In the genomic region with DNA sequence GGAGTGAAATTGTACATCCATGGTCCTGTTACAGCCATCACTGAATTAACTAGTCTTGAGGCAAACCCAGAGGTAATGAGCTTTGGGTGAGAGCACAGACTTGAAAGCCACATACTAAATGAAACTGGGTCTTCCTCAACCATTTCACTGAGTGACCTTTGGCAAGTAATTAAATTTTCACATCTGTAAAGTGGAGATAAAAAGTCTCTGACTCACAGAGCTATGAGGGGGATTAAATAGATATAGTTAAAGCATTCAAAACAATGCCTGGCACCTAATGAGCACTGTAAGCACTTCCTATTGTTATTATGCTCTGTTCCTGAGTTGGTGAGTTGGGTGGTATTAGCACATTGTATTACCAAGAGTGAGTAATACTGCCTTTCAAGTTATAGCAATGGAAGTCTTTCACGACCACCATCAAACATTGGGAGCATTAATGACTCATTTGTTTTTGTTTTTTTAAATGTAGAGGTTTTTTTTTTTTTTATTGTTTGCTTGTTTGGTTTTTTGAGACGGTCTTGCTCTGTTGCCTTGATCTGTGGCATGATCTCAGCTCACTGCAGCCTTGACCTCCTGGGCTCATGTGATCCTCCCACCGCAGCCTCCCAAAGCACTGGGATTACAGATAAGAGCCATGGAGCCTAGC, we compare ENCODE assay signal across 2 cellular contexts.
A peak's percentile ranks its signal among the peaks of the same experiment; 100 is the strongest.
TF ChIP-seq lines count a peak whose summit lies in the region.

No MANE protein-coding gene starts in this region.

TF ChIP-seq in K562, 482 proteins besides CTCF, POLR2A, EP300 and RAD21 (continued from another document and continues in another):
- TF ChIP-seq, protein P1, sequence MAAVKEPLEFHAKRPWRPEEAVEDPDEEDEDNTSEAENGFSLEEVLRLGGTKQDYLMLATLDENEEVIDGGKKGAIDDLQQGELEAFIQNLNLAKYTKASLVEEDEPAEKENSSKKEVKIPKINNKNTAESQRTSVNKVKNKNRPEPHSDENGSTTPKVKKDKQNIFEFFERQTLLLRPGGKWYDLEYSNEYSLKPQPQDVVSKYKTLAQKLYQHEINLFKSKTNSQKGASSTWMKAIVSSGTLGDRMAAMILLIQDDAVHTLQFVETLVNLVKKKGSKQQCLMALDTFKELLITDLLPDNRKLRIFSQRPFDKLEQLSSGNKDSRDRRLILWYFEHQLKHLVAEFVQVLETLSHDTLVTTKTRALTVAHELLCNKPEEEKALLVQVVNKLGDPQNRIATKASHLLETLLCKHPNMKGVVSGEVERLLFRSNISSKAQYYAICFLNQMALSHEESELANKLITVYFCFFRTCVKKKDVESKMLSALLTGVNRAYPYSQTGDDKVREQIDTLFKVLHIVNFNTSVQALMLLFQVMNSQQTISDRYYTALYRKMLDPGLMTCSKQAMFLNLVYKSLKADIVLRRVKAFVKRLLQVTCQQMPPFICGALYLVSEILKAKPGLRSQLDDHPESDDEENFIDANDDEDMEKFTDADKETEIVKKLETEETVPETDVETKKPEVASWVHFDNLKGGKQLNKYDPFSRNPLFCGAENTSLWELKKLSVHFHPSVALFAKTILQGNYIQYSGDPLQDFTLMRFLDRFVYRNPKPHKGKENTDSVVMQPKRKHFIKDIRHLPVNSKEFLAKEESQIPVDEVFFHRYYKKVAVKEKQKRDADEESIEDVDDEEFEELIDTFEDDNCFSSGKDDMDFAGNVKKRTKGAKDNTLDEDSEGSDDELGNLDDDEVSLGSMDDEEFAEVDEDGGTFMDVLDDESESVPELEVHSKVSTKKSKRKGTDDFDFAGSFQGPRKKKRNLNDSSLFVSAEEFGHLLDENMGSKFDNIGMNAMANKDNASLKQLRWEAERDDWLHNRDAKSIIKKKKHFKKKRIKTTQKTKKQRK (IDR thresholded peaks at IDR 0.05; ENCODE audit: borderline replicate concordance, low read depth, low read length): no peak
- TF ChIP-seq ZBED1 (IDR thresholded peaks at IDR 0.05) (no peak), ETS2 (tag; IDR thresholded peaks at IDR 0.05; ENCODE audit: borderline replicate concordance, poor library complexity, severe bottlenecking) (no peak), ZNF57 (CRISPR knock-in tag; IDR thresholded peaks at IDR 0.05) (no peak), MAFK (IDR thresholded peaks at IDR 0.05; ENCODE audit: low read length) (no peak), NBN (IDR thresholded peaks at IDR 0.05; ENCODE audit: low read depth) (peak; percentile 72), CHD2 (IDR thresholded peaks at IDR 0.05; ENCODE audit: low read depth, low read length) (no peak), RFX7 (CRISPR knock-in tag; IDR thresholded peaks at IDR 0.05) (no peak), ERF (CRISPR knock-in tag; IDR thresholded peaks at IDR 0.05) (no peak), ZSCAN29 (IDR thresholded peaks at IDR 0.05) (no peak), NFE2L1 (tag; IDR thresholded peaks at IDR 0.05; ENCODE audit: borderline replicate concordance, low read depth) (no peak), SMARCC2 (IDR thresholded peaks at IDR 0.05; ENCODE audit: low read depth) (peak; percentile 65; the same call in 1 of the 2 replicates), GATAD2A (IDR thresholded peaks at IDR 0.05) (peak; percentile 36; the same call in 1 of the 2 replicates)
- TF ChIP-seq, protein P2, sequence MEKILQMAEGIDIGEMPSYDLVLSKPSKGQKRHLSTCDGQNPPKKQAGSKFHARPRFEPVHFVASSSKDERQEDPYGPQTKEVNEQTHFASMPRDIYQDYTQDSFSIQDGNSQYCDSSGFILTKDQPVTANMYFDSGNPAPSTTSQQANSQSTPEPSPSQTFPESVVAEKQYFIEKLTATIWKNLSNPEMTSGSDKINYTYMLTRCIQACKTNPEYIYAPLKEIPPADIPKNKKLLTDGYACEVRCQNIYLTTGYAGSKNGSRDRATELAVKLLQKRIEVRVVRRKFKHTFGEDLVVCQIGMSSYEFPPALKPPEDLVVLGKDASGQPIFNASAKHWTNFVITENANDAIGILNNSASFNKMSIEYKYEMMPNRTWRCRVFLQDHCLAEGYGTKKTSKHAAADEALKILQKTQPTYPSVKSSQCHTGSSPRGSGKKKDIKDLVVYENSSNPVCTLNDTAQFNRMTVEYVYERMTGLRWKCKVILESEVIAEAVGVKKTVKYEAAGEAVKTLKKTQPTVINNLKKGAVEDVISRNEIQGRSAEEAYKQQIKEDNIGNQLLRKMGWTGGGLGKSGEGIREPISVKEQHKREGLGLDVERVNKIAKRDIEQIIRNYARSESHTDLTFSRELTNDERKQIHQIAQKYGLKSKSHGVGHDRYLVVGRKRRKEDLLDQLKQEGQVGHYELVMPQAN (IDR thresholded peaks at IDR 0.05; ENCODE audit: borderline replicate concordance): 0 out of 2 replicates have a peak, but pooled peaks have one; percentile 25
- TF ChIP-seq, protein P3, sequence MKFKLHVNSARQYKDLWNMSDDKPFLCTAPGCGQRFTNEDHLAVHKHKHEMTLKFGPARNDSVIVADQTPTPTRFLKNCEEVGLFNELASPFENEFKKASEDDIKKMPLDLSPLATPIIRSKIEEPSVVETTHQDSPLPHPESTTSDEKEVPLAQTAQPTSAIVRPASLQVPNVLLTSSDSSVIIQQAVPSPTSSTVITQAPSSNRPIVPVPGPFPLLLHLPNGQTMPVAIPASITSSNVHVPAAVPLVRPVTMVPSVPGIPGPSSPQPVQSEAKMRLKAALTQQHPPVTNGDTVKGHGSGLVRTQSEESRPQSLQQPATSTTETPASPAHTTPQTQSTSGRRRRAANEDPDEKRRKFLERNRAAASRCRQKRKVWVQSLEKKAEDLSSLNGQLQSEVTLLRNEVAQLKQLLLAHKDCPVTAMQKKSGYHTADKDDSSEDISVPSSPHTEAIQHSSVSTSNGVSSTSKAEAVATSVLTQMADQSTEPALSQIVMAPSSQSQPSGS (CRISPR knock-in tag; IDR thresholded peaks at IDR 0.05): no peak
- TF ChIP-seq, protein P4, sequence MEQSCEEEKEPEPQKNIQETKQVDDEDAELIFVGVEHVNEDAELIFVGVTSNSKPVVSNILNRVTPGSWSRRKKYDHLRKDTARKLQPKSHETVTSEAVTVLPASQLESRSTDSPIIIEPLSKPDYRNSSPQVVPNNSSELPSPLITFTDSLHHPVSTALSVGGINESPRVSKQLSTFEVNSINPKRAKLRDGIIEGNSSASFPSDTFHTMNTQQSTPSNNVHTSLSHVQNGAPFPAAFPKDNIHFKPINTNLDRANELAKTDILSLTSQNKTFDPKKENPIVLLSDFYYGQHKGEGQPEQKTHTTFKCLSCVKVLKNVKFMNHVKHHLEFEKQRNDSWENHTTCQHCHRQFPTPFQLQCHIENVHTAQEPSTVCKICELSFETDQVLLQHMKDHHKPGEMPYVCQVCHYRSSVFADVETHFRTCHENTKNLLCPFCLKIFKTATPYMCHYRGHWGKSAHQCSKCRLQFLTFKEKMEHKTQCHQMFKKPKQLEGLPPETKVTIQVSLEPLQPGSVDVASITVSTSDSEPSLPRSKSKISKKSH (CRISPR knock-in tag; IDR thresholded peaks at IDR 0.05): no peak

TF ChIP-seq in HepG2, 621 proteins besides CTCF, POLR2A, EP300 and RAD21 (continued from another document and continues in another):
- TF ChIP-seq, protein P5, sequence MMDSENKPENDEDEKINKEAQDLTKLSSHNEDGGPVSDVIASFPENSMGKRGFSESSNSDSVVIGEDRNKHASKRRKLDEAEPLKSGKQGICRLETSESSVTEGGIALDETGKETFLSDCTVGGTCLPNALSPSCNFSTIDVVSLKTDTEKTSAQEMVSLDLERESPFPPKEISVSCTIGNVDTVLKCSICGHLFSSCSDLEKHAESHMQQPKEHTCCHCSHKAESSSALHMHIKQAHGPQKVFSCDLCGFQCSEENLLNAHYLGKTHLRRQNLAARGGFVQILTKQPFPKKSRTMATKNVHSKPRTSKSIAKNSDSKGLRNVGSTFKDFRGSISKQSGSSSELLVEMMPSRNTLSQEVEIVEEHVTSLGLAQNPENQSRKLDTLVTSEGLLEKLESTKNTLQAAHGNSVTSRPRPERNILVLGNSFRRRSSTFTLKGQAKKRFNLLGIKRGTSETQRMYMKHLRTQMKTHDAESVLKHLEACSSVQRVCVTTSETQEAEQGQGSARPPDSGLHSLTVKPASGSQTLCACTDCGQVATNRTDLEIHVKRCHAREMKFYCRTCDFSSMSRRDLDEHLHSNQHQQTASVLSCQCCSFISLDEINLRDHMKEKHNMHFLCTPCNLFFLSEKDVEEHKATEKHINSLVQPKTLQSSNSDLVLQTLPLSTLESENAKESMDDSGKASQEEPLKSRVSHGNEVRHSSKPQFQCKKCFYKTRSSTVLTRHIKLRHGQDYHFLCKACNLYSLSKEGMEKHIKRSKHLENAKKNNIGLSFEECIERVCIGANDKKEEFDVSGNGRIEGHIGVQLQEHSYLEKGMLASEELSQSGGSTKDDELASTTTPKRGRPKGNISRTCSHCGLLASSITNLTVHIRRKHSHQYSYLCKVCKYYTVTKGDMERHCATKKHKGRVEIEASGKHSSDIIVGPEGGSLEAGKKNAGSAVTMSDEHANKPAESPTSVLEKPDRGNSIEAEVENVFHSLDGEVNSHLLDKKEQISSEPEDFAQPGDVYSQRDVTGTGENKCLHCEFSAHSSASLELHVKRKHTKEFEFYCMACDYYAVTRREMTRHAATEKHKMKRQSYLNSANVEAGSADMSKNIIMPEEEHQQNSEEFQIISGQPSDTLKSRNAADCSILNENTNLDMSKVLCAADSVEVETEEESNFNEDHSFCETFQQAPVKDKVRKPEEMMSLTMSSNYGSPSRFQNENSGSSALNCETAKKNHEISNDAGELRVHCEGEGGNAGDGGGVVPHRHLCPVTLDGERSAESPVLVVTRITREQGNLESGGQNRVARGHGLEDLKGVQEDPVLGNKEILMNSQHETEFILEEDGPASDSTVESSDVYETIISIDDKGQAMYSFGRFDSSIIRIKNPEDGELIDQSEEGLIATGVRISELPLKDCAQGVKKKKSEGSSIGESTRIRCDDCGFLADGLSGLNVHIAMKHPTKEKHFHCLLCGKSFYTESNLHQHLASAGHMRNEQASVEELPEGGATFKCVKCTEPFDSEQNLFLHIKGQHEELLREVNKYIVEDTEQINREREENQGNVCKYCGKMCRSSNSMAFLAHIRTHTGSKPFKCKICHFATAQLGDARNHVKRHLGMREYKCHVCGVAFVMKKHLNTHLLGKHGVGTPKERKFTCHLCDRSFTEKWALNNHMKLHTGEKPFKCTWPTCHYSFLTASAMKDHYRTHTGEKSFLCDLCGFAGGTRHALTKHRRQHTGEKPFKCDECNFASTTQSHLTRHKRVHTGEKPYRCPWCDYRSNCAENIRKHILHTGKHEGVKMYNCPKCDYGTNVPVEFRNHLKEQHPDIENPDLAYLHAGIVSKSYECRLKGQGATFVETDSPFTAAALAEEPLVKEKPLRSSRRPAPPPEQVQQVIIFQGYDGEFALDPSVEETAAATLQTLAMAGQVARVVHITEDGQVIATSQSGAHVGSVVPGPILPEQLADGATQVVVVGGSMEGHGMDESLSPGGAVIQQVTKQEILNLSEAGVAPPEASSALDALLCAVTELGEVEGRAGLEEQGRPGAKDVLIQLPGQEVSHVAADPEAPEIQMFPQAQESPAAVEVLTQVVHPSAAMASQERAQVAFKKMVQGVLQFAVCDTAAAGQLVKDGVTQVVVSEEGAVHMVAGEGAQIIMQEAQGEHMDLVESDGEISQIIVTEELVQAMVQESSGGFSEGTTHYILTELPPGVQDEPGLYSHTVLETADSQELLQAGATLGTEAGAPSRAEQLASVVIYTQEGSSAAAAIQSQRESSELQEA (CRISPR knock-in tag; IDR thresholded peaks at IDR 0.05; ENCODE audit: not compliant biosample characterization): no peak
- 0 out of 2 replicates have a peak, but pooled peaks have one; percentile 58 for TF ChIP-seq ZNF382 (CRISPR knock-in tag; IDR thresholded peaks at IDR 0.05; ENCODE audit: borderline replicate concordance)
- TF ChIP-seq, protein P6, sequence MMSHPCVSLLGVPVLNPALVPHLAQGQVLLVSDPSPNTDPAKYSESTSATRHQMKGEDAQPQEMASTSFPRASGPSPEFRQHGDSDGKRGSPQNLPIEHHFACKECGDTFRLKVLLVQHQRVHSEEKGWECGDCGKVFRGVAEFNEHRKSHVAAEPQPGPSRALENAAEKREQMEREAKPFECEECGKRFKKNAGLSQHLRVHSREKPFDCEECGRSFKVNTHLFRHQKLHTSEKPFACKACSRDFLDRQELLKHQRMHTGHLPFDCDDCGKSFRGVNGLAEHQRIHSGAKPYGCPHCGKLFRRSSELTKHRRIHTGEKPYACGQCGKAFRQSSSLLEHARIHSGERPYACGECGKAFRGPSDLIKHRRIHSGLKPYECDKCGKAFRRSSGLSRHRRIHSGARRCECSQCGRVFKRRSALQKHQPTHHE (CRISPR knock-in tag; IDR thresholded peaks at IDR 0.05; ENCODE audit: borderline replicate concordance): no peak
- TF ChIP-seq ZNF563 (CRISPR knock-in tag; IDR thresholded peaks at IDR 0.05): no peak
- no peak for TF ChIP-seq SSRP1 (CRISPR knock-in tag; IDR thresholded peaks at IDR 0.05)
- peak; percentile 40 for TF ChIP-seq HNF4A (CRISPR knock-in tag; IDR thresholded peaks at IDR 0.05)
- no peak for TF ChIP-seq ZNF709 (CRISPR knock-in tag; IDR thresholded peaks at IDR 0.05)
- no peak for TF ChIP-seq SETDB1 (CRISPR knock-in tag; IDR thresholded peaks at IDR 0.05; ENCODE audit: borderline replicate concordance)
- TF ChIP-seq, protein P7, sequence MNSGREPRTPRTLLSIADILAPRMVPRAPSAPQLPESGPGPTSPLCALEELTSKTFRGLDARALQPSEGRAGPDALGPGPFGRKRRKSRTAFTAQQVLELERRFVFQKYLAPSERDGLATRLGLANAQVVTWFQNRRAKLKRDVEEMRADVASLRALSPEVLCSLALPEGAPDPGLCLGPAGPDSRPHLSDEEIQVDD (CRISPR knock-in tag; IDR thresholded peaks at IDR 0.05; ENCODE audit: borderline replicate concordance): no peak
- TF ChIP-seq HES4 (CRISPR knock-in tag; IDR thresholded peaks at IDR 0.05; ENCODE audit: borderline replicate concordance): no peak
- TF ChIP-seq ERF (CRISPR knock-in tag; IDR thresholded peaks at IDR 0.05): no peak
- TF ChIP-seq ZSCAN20 (CRISPR knock-in tag; IDR thresholded peaks at IDR 0.05; ENCODE audit: borderline replicate concordance): no peak
- TF ChIP-seq ZNF451 (CRISPR knock-in tag; IDR thresholded peaks at IDR 0.05): no peak
- TF ChIP-seq RBM39 (IDR thresholded peaks at IDR 0.05; ENCODE audit: low read depth, low read length, poor library complexity, severe bottlenecking): no peak
- TF ChIP-seq, protein P8, sequence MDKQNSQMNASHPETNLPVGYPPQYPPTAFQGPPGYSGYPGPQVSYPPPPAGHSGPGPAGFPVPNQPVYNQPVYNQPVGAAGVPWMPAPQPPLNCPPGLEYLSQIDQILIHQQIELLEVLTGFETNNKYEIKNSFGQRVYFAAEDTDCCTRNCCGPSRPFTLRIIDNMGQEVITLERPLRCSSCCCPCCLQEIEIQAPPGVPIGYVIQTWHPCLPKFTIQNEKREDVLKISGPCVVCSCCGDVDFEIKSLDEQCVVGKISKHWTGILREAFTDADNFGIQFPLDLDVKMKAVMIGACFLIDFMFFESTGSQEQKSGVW (CRISPR knock-in tag; IDR thresholded peaks at IDR 0.05; ENCODE audit: borderline replicate concordance): no peak
- no peak for TF ChIP-seq ZNF34 (CRISPR knock-in tag; IDR thresholded peaks at IDR 0.05; ENCODE audit: borderline replicate concordance)
- TF ChIP-seq SMAD3 (CRISPR knock-in tag; IDR thresholded peaks at IDR 0.05): no peak
- TF ChIP-seq ZBTB7B (CRISPR knock-in tag; IDR thresholded peaks at IDR 0.05): no peak; the same call in 1 of the 2 replicates
- TF ChIP-seq ZNF430 (CRISPR knock-in tag; IDR thresholded peaks at IDR 0.05): no peak
- TF ChIP-seq, protein P9, sequence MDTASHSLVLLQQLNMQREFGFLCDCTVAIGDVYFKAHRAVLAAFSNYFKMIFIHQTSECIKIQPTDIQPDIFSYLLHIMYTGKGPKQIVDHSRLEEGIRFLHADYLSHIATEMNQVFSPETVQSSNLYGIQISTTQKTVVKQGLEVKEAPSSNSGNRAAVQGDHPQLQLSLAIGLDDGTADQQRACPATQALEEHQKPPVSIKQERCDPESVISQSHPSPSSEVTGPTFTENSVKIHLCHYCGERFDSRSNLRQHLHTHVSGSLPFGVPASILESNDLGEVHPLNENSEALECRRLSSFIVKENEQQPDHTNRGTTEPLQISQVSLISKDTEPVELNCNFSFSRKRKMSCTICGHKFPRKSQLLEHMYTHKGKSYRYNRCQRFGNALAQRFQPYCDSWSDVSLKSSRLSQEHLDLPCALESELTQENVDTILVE (CRISPR knock-in tag; IDR thresholded peaks at IDR 0.05): 0 out of 2 replicates have a peak, but pooled peaks have one; percentile 14
- no peak for TF ChIP-seq ZNF326 (CRISPR knock-in tag; IDR thresholded peaks at IDR 0.05; ENCODE audit: borderline replicate concordance)
- no peak for TF ChIP-seq CCAR2 (optimal IDR thresholded peaks at IDR 0.05; ENCODE audit: low read depth, low read length)
- TF ChIP-seq PCBP1 (IDR thresholded peaks at IDR 0.05; ENCODE audit: borderline replicate concordance, low read depth, low read length): no peak
